ENCODE assay signal across 8 cellular contexts in the genomic region with DNA sequence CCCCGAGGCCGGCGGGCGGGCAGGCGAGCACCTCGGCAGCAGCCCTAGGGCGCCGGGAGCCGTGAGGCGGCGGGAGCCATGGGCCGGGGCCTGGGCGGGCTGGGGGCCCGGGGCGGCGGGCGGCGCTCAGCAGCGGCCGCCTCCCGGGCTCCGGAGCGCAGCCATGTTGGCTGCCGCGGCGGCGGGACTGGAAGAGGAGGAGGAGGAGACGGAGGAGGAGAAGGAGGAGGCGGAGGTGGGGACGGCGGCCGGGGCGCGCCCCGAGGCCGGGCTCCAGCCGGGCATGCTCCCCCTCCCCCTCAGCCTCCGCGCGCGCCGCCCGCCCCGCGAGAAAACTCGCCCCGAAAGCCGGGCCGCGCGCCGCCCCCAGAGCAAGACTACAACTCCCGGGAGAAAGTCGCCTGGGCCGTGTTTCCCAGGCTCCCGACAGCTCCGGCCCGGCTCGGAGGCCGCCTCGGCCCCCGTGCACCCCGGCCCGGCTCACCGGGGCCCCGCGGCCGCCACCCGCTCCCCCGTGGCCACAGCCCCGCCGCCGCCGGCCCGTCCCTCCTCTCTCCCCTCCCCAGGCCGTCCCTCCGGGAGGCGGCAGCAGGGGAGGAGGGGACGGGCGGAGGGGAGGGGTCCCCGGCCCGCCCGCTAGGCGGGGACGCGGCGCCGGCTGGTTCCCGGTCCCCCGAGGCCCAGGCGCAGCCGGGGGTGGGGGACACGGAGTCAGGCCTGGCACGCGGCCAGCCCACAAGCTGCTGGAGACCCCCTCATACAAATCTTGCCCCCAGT. TPM values are rescaled to one million over a fixed set of nuclear protein-coding genes. Genes with fewer than 3 reads are reported as not detected.
DNase-seq lines count a peak whose midpoint lies in the region; ATAC-seq and TF ChIP-seq lines count a peak whose summit lies in the region.

A gene with protein sequence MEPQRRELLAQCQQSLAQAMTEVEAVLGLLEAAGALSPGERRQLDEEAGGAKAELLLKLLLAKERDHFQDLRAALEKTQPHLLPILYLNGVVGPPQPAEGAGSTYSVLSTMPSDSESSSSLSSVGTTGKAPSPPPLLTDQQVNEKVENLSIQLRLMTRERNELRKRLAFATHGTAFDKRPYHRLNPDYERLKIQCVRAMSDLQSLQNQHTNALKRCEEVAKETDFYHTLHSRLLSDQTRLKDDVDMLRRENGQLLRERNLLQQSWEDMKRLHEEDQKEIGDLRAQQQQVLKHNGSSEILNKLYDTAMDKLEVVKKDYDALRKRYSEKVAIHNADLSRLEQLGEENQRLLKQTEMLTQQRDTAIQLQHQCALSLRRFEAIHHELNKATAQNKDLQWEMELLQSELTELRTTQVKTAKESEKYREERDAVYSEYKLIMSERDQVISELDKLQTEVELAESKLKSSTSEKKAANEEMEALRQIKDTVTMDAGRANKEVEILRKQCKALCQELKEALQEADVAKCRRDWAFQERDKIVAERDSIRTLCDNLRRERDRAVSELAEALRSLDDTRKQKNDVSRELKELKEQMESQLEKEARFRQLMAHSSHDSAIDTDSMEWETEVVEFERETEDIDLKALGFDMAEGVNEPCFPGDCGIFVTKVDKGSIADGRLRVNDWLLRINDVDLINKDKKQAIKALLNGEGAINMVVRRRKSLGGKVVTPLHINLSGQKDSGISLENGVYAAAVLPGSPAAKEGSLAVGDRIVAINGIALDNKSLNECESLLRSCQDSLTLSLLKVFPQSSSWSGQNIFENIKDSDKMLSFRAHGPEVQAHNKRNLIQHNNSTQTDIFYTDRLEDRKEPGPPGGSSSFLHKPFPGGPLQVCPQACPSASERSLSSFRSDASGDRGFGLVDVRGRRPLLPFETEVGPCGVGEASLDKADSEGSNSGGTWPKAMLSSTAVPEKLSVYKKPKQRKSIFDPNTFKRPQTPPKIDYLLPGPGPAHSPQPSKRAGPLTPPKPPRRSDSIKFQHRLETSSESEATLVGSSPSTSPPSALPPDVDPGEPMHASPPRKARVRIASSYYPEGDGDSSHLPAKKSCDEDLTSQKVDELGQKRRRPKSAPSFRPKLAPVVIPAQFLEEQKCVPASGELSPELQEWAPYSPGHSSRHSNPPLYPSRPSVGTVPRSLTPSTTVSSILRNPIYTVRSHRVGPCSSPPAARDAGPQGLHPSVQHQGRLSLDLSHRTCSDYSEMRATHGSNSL (N-terminal part only) (minus strand): TSS at position 190 of the 777 bp plus-strand sequence. CDS start 235 bp downstream, outside the sequence.

- H3K4me3 ChIP-seq in HUES48 (ENCODE audit: low read depth, low read length): peak within 1 kb of the TSS; percentile 76
- peak within 1 kb of the TSS; percentile 55 to 93 (median 81) for H3K4me3 ChIP-seq in esophagus squamous epithelium
- peak within 1 kb of the TSS; percentile 74 for H3K4me3 ChIP-seq in mucosa of stomach (ENCODE audit: low read length)
- H3K4me3 ChIP-seq in transverse colon: peak within 1 kb of the TSS; percentile 60 to 85 (median 80)

- no peak within 1 kb of the TSS for H3K27ac Mint-ChIP-seq in activated CD4-positive, alpha-beta memory T cell treated with anti-CD3 and anti-CD28 coated beads, Interleukin-2, amount 10 ng/mL, durations not matched to agents 7 days and 5 days

- H3K9ac ChIP-seq in HUES48 (ENCODE audit: low read depth, low read length): peak within 1 kb of the TSS; percentile 82
- peak within 1 kb of the TSS; percentile 83 for H3K9ac ChIP-seq in mucosa of stomach (ENCODE audit: low read length)

- H3K36me3 Mint-ChIP-seq in activated CD4-positive, alpha-beta memory T cell treated with anti-CD3 and anti-CD28 coated beads, Interleukin-2, amount 10 ng/mL, durations not matched to agents 7 days and 5 days (ENCODE audit: low read depth): no peaks in the 10 kb centered on the region

- TF ChIP-seq POLR2A in esophagus squamous epithelium (IDR thresholded peaks at IDR 0.05) (peak in 2 of 4 donors; percentile 56 to 67), transverse colon (IDR thresholded peaks at IDR 0.05) (no peak)

- peak; percentile 64 for ATAC-seq in GM19397 (IDR thresholded peaks at IDR 0.05; ENCODE audit: unreplicated experiment)

- CTCF ChIA-PET in activated CD4-positive, alpha-beta memory T cell treated with anti-CD3 and anti-CD28 coated beads, Interleukin-2, amount 10 ng/mL, durations not matched to agents 7 days and 5 days (lab: Charles Lee): no interaction called here

- H3K27ac ChIP-seq in HUES48 (ENCODE audit: low read depth, low read length): peak within 1 kb of the TSS; percentile 56
- peak within 1 kb of the TSS; percentile 88 to 93 (median 90) for H3K27ac ChIP-seq in esophagus squamous epithelium
- H3K27ac ChIP-seq in transverse colon: peak within 1 kb of the TSS; percentile 81 to 90 (median 84)

- TF ChIP-seq EP300 in transverse colon (IDR thresholded peaks at IDR 0.05; ENCODE audit: low read depth): no peak

- H3K27me3 ChIP-seq in HUES48 (ENCODE audit: control insufficient read depth, insufficient read depth, low read length) (peaks cover 9% of the 10 kb centered on the region; the same call in 1 of the 2 replicates), esophagus squamous epithelium (peaks cover 0 to 7% (median 0%) of the 10 kb centered on the region in 4 donors), mucosa of stomach (ENCODE audit: control insufficient read depth, insufficient read depth, low read length) (peaks cover 4% of the 10 kb centered on the region), transverse colon (peaks cover 8% of the 10 kb centered on the region)

- H3K9me3 Mint-ChIP-seq in activated CD4-positive, alpha-beta memory T cell treated with anti-CD3 and anti-CD28 coated beads, Interleukin-2, amount 10 ng/mL, durations not matched to agents 7 days and 5 days: no peaks in the 10 kb centered on the region

- DNase-seq in Caki2 (ENCODE audit: low read depth): peak; percentile 52
- peak; percentile 33 for DNase-seq in activated CD4-positive, alpha-beta memory T cell treated with anti-CD3 and anti-CD28 coated beads, Interleukin-2, amount 10 ng/mL, durations not matched to agents 7 days and 5 days
- DNase-seq in esophagus squamous epithelium (lab: John Stamatoyannopoulos, UW): no peak
- DNase-seq in transverse colon: peak; percentile 75
- DNase-seq in NCI-H510A treated with DMSO at 0.1 percent for 48 hours (lab: John Stamatoyannopoulos, UW): no peak

- H3K4me3 Mint-ChIP-seq in activated CD4-positive, alpha-beta memory T cell treated with anti-CD3 and anti-CD28 coated beads, Interleukin-2, amount 10 ng/mL, durations not matched to agents 7 days and 5 days: peak within 1 kb of the TSS; percentile 69

- H3K36me3 ChIP-seq in HUES48 (ENCODE audit: control insufficient read depth, insufficient read depth, low read length) (0 out of 2 replicates have a peak, but pooled peaks cover 9% of the 10 kb centered on the region), esophagus squamous epithelium (no peaks in the 10 kb centered on the region), mucosa of stomach (ENCODE audit: control insufficient read depth, insufficient read depth, low read length) (no peaks in the 10 kb centered on the region), transverse colon (no peaks in the 10 kb centered on the region)

- POLR2A ChIA-PET in activated CD4-positive, alpha-beta memory T cell treated with anti-CD3 and anti-CD28 coated beads, Interleukin-2, amount 10 ng/mL, durations not matched to agents 7 days and 5 days (lab: Charles Lee): interaction anchor here (1.0 kb wide), 1 partner anchor 53 kb away, joined by 3 read pairs; no protein-coding TSS in a partner anchor

- peaks cover 12% of the 10 kb centered on the region for H3K4me1 Mint-ChIP-seq in activated CD4-positive, alpha-beta memory T cell treated with anti-CD3 and anti-CD28 coated beads, Interleukin-2, amount 10 ng/mL, durations not matched to agents 7 days and 5 days

- in situ Hi-C loops in Caki2 (cut with HindIII; ENCODE audit: low pct_unique_long_range_greater_than_20kb, low sequenced_read_pairs): no loop called here
- in situ Hi-C loops in transverse colon (cut with MboI; ENCODE audit: low pct_ligation_motif_present in 1 of 4, low pct_unique_long_range_greater_than_20kb in 1 of 4, low sequenced_read_pairs in 3 of 4): no loop called here

- intact Hi-C loops in esophagus squamous epithelium (cut with DNase I): no loop called here
- intact Hi-C loops in transverse colon (cut with DNase I; ENCODE audit: low total_unique reads): loop anchor here (5.0 to 10.0 kb wide), 2 partner anchors 48 to 79 kb away; no protein-coding TSS in a partner anchor

- H3K4me1 ChIP-seq in HUES48 (ENCODE audit: control insufficient read depth, insufficient read depth, low read length): peaks cover 32% of the 10 kb centered on the region
- peaks cover 22 to 56% (median 28%) of the 10 kb centered on the region in 3 donors for H3K4me1 ChIP-seq in esophagus squamous epithelium
- peaks cover 17% of the 10 kb centered on the region for H3K4me1 ChIP-seq in mucosa of stomach (ENCODE audit: control insufficient read depth, insufficient read depth, low read length)
- H3K4me1 ChIP-seq in transverse colon: peaks cover 10 to 33% (median 22%) of the 10 kb centered on the region in 4 donors

- 0% methylated on average over 4 of the region's 95 CpGs; no CpG with 5 or more reads in 1 of the 2 donors for WGBS in esophagus squamous epithelium, 2 donors
- WGBS in transverse colon (ENCODE audit: low coverage in 1 of 2), 2 donors: 1% methylated on average over 40 of the region's 95 CpGs; no CpG with 5 or more reads in 1 of the 2 donors

- H3K9me3 ChIP-seq in HUES48 (ENCODE audit: control insufficient read depth, insufficient read depth, low read length) (no peaks in the 10 kb centered on the region), esophagus squamous epithelium (no peaks in the 10 kb centered on the region), mucosa of stomach (ENCODE audit: control insufficient read depth, low read length) (no peaks in the 10 kb centered on the region), transverse colon (no peaks in the 10 kb centered on the region)

- peak in 2 of 6 experiments; percentile 22 to 28 for TF ChIP-seq CTCF in esophagus squamous epithelium (IDR thresholded peaks at IDR 0.05)
- TF ChIP-seq CTCF in transverse colon (IDR thresholded peaks at IDR 0.05): peak in 1 of 5 experiments; percentile 3

- H3K27me3 Mint-ChIP-seq in activated CD4-positive, alpha-beta memory T cell treated with anti-CD3 and anti-CD28 coated beads, Interleukin-2, amount 10 ng/mL, durations not matched to agents 7 days and 5 days: peaks cover 46% of the 10 kb centered on the region

RNA-seq across cellular contexts. Expression of the gene that starts here (rescaled TPM):
- total RNA-seq in Caki2 (2014; rRNA removed; shearing (Covaris generic); ENCODE audit: low replicate concordance): 19.9 and 21.2 TPM in 2 replicates
- total RNA-seq in activated CD4-positive, alpha-beta memory T cell treated with anti-CD3 and anti-CD28 coated beads, Interleukin-2, amount 10 ng/mL, durations not matched to agents 7 days and 5 days: 1 to 10 TPM; 9.6 to 9.9 TPM
- total RNA-seq in esophagus squamous epithelium (10 to 100 TPM; 34.1 to 50.9 (median 41.3) TPM), transverse colon (10 to 100 TPM; 31.4 to 90.1 (median 44.6) TPM)

Comparison
In these comparisons a context has a peak if more than half of its experiments do, and no peak if none do; other contexts are left out.
1. DNase-seq: peak in Caki2 (single experiment), activated CD4-positive, alpha-beta memory T cell treated with anti-CD3 and anti-CD28 coated beads, Interleukin-2, amount 10 ng/mL, durations not matched to agents 7 days and 5 days (single experiment) and transverse colon (single experiment); none in esophagus squamous epithelium (single experiment) and NCI-H510A treated with DMSO at 0.1 percent for 48 hours (single experiment).
2. Peak in every context shown above with its lines, with median percentiles within 50 percentile points of each other: H3K27ac ChIP-seq and H3K4me3 ChIP-seq.